ENCODE assay signal across 15 cellular contexts in genomic region chr7:153887756-153888591, GRCh38.
DNase-seq lines count a peak whose midpoint lies in the region; ATAC-seq, FAIRE-seq and TF ChIP-seq lines count a peak whose summit lies in the region.
"Had no signal": no experiment of that assay in that cellular context is flagged by ENCODE, and none has a peak within 500 bp of the region (broad histone marks: within the 10 kb centered on the region; RNA-seq: fewer than 3 reads in every experiment).

No MANE protein-coding gene starts in this region.

- no peak for FAIRE-seq in urothelium cell line (lab: Jason Lieb, UNC)
- FAIRE-seq: G401.6 had no signal

- no peak for DNase-seq in left cardiac atrium
- DNase-seq in left ventricle myocardium superior, result no peak
- DNase-seq in endodermal cell, result peak; percentile 76
- peak; percentile 2 for DNase-seq in urothelium cell line (ENCODE audit: low spot score)
- DNase-seq in HUDEP-2 (lab: John Stamatoyannopoulos, UW; ENCODE audit: unreplicated experiment in 76 of 76), result no peak
- no peak for DNase-seq in epidermal melanocyte (ENCODE audit: insufficient read length, low spot score)
- DNase-seq: ACHN; activated CD4-positive, CD25-positive, alpha-beta regulatory T cell; activated naive CD4-positive, alpha-beta T cell treated with anti-CD3 and anti-CD28 coated beads for 36 hours; kidney glomerular epithelial cell; NCI-H748 treated with DMSO at 0.1 percent for 48 hours; stimulated activated CD4-positive, alpha-beta T cell treated with anti-CD3 and anti-CD28 coated beads, Interleukin-1b, Interleukin-23, amount 100 ng/mL, for 48 hours had no signal

- H3K9me3 ChIP-seq in endodermal cell (ENCODE audit: control insufficient read depth, low read length), result peaks cover 46% of the 10 kb centered on the region

- ATAC-seq in left cardiac atrium, result peak; percentile 8 to 41
- no peak for ATAC-seq in left ventricle myocardium superior
- ATAC-seq in GM18907 (IDR thresholded peaks at IDR 0.05; ENCODE audit: unreplicated experiment), result no peak

- H3K27ac Mint-ChIP-seq in endodermal cell (no peak overlapping the region), nephron (no peak overlapping the region)
- H3K27ac Mint-ChIP-seq: activated naive CD4-positive, alpha-beta T cell treated with anti-CD3 and anti-CD28 coated beads for 36 hours had no signal

- peaks cover 84% of the 10 kb centered on the region for H3K9me3 Mint-ChIP-seq in endodermal cell
- H3K9me3 Mint-ChIP-seq in nephron, result peaks cover 35% of the 10 kb centered on the region

- intact Hi-C loops in left cardiac atrium (cut with DNase I) (no loop called here), left ventricle myocardium superior (cut with micrococcal nuclease) (no loop called here)

- no peaks in the 10 kb centered on the region for H3K4me1 ChIP-seq in endodermal cell (ENCODE audit: control insufficient read depth, insufficient read depth, low read length)

- no peak overlapping the region for H3K4me3 Mint-ChIP-seq in endodermal cell
- peak overlapping the region; percentile 65 to 74 (median 74) for H3K4me3 Mint-ChIP-seq in nephron
- H3K4me3 Mint-ChIP-seq: activated naive CD4-positive, alpha-beta T cell treated with anti-CD3 and anti-CD28 coated beads for 36 hours had no signal

- TF ChIP-seq CTCF in endodermal cell (conservative IDR thresholded peaks at IDR 0.05) (no peak), nephron (IDR thresholded peaks at IDR 0.05; ENCODE audit: unreplicated experiment in 3 of 3) (no peak)

- H3K4me3 ChIP-seq in endodermal cell (ENCODE audit: low read length), result no peak overlapping the region

- H3K4me1 Mint-ChIP-seq in endodermal cell (no peaks in the 10 kb centered on the region), nephron (no peaks in the 10 kb centered on the region)

- no peak overlapping the region for H3K9ac ChIP-seq in endodermal cell (ENCODE audit: extremely low read depth, low read length, poor library complexity, severe bottlenecking)

- peaks cover 9% of the 10 kb centered on the region for H3K27me3 ChIP-seq in endodermal cell (ENCODE audit: control insufficient read depth, insufficient read depth, low read length, poor library complexity, severe bottlenecking)

- WGBS in endodermal cell (ENCODE audit: insufficient coverage in 1 of 2, insufficient read length in 1 of 2), 2 experiments, result 53 to 77% methylated on average over 28 to 83 of the region's 83 CpGs

- H3K36me3 Mint-ChIP-seq in endodermal cell (ENCODE audit: low read depth) (peaks cover 2% of the 10 kb centered on the region), nephron (ENCODE audit: low read depth) (peaks cover 3% of the 10 kb centered on the region)

- H3K27me3 Mint-ChIP-seq in endodermal cell (ENCODE audit: insufficient read depth) (peaks cover 8% of the 10 kb centered on the region), nephron (ENCODE audit: low read depth) (peaks cover 35% of the 10 kb centered on the region)

- H3K27ac ChIP-seq in endodermal cell (ENCODE audit: low read depth, low read length), result no peak overlapping the region

- no peaks in the 10 kb centered on the region for H3K36me3 ChIP-seq in endodermal cell (ENCODE audit: control insufficient read depth, insufficient read depth, low read length)

Comparison
In these comparisons a context has a peak if more than half of its experiments do, and no peak if none do; other contexts are left out.
1. ATAC-seq: peak in left cardiac atrium (2 of 2); none in left ventricle myocardium superior (single experiment) and GM18907 (single experiment).
2. DNase-seq: peak in endodermal cell (single experiment) and urothelium cell line (single experiment); none in left cardiac atrium (single experiment), left ventricle myocardium superior (single experiment), HUDEP-2 (0 of 76) and epidermal melanocyte (single experiment).